1 cellular context compared by ENCODE assay signal in genomic region chr4:153154010-153154975, GRCh38.
TF ChIP-seq lines count a peak whose summit lies in the region.

No MANE protein-coding gene starts in this region.

TF ChIP-seq in K562, 482 proteins besides CTCF, POLR2A, EP300 and RAD21 (continued from another document):
- TF ChIP-seq TFE3 (CRISPR knock-in tag; IDR thresholded peaks at IDR 0.05) (peak; percentile 78), HIVEP1 (CRISPR knock-in tag; IDR thresholded peaks at IDR 0.05) (no peak), TOE1 (IDR thresholded peaks at IDR 0.05; ENCODE audit: borderline replicate concordance) (peak; percentile 68; the same call in 1 of the 2 replicates), TOE1 (CRISPR knock-in tag; IDR thresholded peaks at IDR 0.05; ENCODE audit: borderline replicate concordance, low read depth) (no peak), ATF1 (CRISPR knock-in tag; IDR thresholded peaks at IDR 0.05) (no peak), ATF1 (tag; IDR thresholded peaks at IDR 0.05) (no peak), HDAC3 (IDR thresholded peaks at IDR 0.05; ENCODE audit: borderline replicate concordance, partially characterized antibody) (no peak), HDAC6 (IDR thresholded peaks at IDR 0.05; ENCODE audit: low read depth, low read length) (no peak), ZNF277 (CRISPR knock-in tag; IDR thresholded peaks at IDR 0.05; ENCODE audit: borderline replicate concordance) (no peak), ZBTB34 (CRISPR knock-in tag; IDR thresholded peaks at IDR 0.05) (no peak), SNRNP70 (optimal IDR thresholded peaks at IDR 0.05; ENCODE audit: low read depth, low read length) (no peak), MLLT1 (IDR thresholded peaks at IDR 0.05) (no peak), TRIM24 (IDR thresholded peaks at IDR 0.05) (no peak), MXD1 (CRISPR knock-in tag; IDR thresholded peaks at IDR 0.05; ENCODE audit: borderline replicate concordance, poor library complexity, severe bottlenecking) (no peak), PML (IDR thresholded peaks at IDR 0.05; ENCODE audit: low read length) (no peak), NFIC (IDR thresholded peaks at IDR 0.05) (0 out of 2 replicates have a peak, but pooled peaks have one; percentile 40), USF1 (CRISPR knock-in tag; IDR thresholded peaks at IDR 0.05) (peak; percentile 72), CBFA2T2 (conservative IDR thresholded peaks at IDR 0.05) (0 out of 2 replicates have a peak, but pooled peaks have one; percentile 10), CUX1 (CRISPR knock-in tag; IDR thresholded peaks at IDR 0.05) (no peak)
